Comparison of ENCODE assay signal across 18 cellular contexts in genomic region chr1:5821496-5822176, GRCh38.
"Had no signal": no experiment of that assay in that cellular context is flagged by ENCODE, and none has a peak within 500 bp of the region (broad histone marks: within the 10 kb centered on the region; RNA-seq: fewer than 3 reads in every experiment).

No MANE protein-coding gene starts in this region.

- H3K9me3 ChIP-seq: gastrocnemius medialis, neutrophil, thoracic aorta, upper lobe of left lung had no signal

- ATAC-seq: activated CD8-positive, alpha-beta T cell treated with anti-CD3 and anti-CD28 coated beads for 36 hours; activated T-cell treated with anti-CD3 and anti-CD28 coated beads, Interleukin-2, amount 50 U/mL, for 4 hours; activated T-helper 17 cell treated with anti-CD3 and anti-CD28 coated beads, Interleukin-2, amount 50 U/mL, for 72 hours; gastrocnemius medialis; left cardiac atrium; sciatic nerve had no signal

- H3K4me3 ChIP-seq: gastrocnemius medialis, skin epidermis, thoracic aorta, upper lobe of left lung had no signal

- H3K27ac ChIP-seq: gastrocnemius medialis, neutrophil, skin epidermis, thoracic aorta, upper lobe of left lung had no signal

- H3K27me3 ChIP-seq: neutrophil, upper lobe of left lung had no signal

- DNase-seq: activated B cell treated with CpG ODN at 0.5 μM for 24 hours; activated CD4-positive, alpha-beta T cell treated with anti-CD3 and anti-CD28 coated beads, Interleukin-2, amount 50 U/mL, for 1 hour; activated CD8-positive, alpha-beta T cell treated with anti-CD3 and anti-CD28 coated beads for 36 hours; activated T-cell treated with anti-CD3 and anti-CD28 coated beads, Interleukin-2, amount 50 U/mL, for 4 hours; anterior cingulate cortex; effector memory CD4-positive, alpha-beta T cell; gastrocnemius medialis; glutamatergic neuron; left cardiac atrium; mammary epithelial cell; stimulated activated CD4-positive, alpha-beta T cell treated with anti-CD3 and anti-CD28 coated beads, Interleukin-12 subunit alpha, Interleukin-12 subunit beta, amount 100 ng/mL, for 4 hours; stimulated activated CD4-positive, alpha-beta T cell treated with anti-CD3 and anti-CD28 coated beads, Interleukin-4, amount 100 ng/mL, for 1 hour; upper lobe of left lung had no signal

- H3K36me3 ChIP-seq: gastrocnemius medialis, neutrophil, thoracic aorta, upper lobe of left lung had no signal

- H3K4me1 ChIP-seq: gastrocnemius medialis, upper lobe of left lung had no signal
